19 cellular contexts compared by ENCODE assay signal in the genomic region with DNA sequence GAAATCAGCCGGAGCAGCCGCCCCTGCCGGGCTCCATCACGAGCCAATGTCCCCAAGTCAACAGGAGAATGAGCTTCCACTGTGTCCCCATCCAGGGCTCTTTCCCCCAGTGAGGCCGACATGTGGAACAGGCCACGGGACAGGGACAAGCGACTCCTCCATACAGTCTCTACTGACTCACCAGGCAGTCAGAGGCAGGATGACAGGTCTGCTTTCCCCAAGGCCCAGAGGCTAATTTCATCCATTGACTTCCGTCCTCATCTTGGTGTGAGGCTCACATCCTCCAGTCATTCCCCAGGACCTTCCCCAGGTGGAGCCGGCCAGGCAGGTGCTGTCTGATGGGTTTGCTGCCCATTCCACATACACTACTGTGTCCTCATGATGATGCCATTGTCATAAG. TPM values are rescaled to one million over a fixed set of nuclear protein-coding genes. Genes with fewer than 3 reads are reported as not detected.
A peak's percentile ranks its signal among the peaks of the same experiment; 100 is the strongest.
DNase-seq lines count a peak whose midpoint lies in the region; ATAC-seq and TF ChIP-seq lines count a peak whose summit lies in the region.
"Had no signal": no experiment of that assay in that cellular context is flagged by ENCODE, and none has a peak within 500 bp of the region (broad histone marks: within the 10 kb centered on the region; RNA-seq: fewer than 3 reads in every experiment).

No MANE protein-coding gene starts in this region.

- H3K4me3 ChIP-seq in BLaER1 (no peak overlapping the region), HL-60 (replicated peaks; ENCODE audit: insufficient read depth, low read length) (peak overlapping the region; percentile 38), lower lobe of right lung (peak overlapping the region; percentile 45)
- H3K4me3 ChIP-seq: SK-N-MC had no signal

- intact Hi-C loops in lower lobe of right lung (cut with DNase I) = no loop called here

- DNase-seq in HL-60 (ENCODE audit: low read depth in 1 of 2, low spot score in 1 of 2) (no peak), cerebellar cortex (ENCODE audit: low spot score) (peak; percentile 2), lower lobe of right lung (no peak), NCI-H187 treated with DMSO at 0.1 percent for 48 hours (lab: John Stamatoyannopoulos, UW) (no peak)
- DNase-seq: COR-L47, HCEC 1CT, KG1, NCI-H1048, NCI-H146, NCI-H2081 treated with DMSO at 0.1 percent for 48 hours, NCI-H510A, NCI-H774, Right ventricle myocardium superior had no signal

- TF ChIP-seq CTCF in HL-60 (IDR thresholded peaks at IDR 0.05; ENCODE audit: insufficient read depth, low read length) (no peak), lower lobe of right lung (IDR thresholded peaks at IDR 0.05) (no peak)

- H3K36me3 ChIP-seq in BLaER1 = no peaks in the 10 kb centered on the region
- no peaks in the 10 kb centered on the region for H3K36me3 ChIP-seq in lower lobe of right lung

- H3K9ac ChIP-seq in BLaER1 = no peak overlapping the region

- H3K27ac ChIP-seq in BLaER1 (peak overlapping the region; percentile 49; the same call in 1 of the 2 replicates), HL-60 (replicated peaks) (peak overlapping the region; percentile 74), lower lobe of right lung (peak overlapping the region; percentile 41)
- H3K27ac ChIP-seq: SK-N-MC had no signal

- H3K4me2 ChIP-seq in BLaER1 = peak overlapping the region; percentile 70

- H3K27me3 ChIP-seq in BLaER1 (no peaks in the 10 kb centered on the region), HL-60 (ENCODE audit: insufficient read depth, poor library complexity, severe bottlenecking) (no peaks in the 10 kb centered on the region), lower lobe of right lung (ENCODE audit: low read depth) (no peaks in the 10 kb centered on the region)

- H3K4me1 ChIP-seq in BLaER1 (peaks cover 37% of the 10 kb centered on the region), lower lobe of right lung (peaks cover 6% of the 10 kb centered on the region)

- no peaks in the 10 kb centered on the region for H4K20me1 ChIP-seq in BLaER1

- ATAC-seq in lower lobe of right lung (peak in 1 of 2 donors; percentile 13), GM21360 (IDR thresholded peaks at IDR 0.05; ENCODE audit: unreplicated experiment) (no peak), HG02938 (IDR thresholded peaks at IDR 0.05; ENCODE audit: unreplicated experiment) (no peak), HG03354 (IDR thresholded peaks at IDR 0.05; ENCODE audit: poor library complexity, severe bottlenecking, unreplicated experiment) (no peak)
- ATAC-seq: Panc1 had no signal

- H3K9me3 ChIP-seq in BLaER1 (no peaks in the 10 kb centered on the region), lower lobe of right lung (no peaks in the 10 kb centered on the region)

RNA-seq across cellular contexts. Expression of a gene that starts 3.5 kb away (rescaled TPM):
- total RNA-seq in lower lobe of right lung = 369 TPM
- total RNA-seq: Right ventricle myocardium superior had no signal

RNA-seq across cellular contexts. Expression of a gene that starts 37.5 kb away (rescaled TPM):
- 4.3 TPM for total RNA-seq in lower lobe of right lung
- total RNA-seq: Right ventricle myocardium superior had no signal

RNA-seq across cellular contexts. Expression of a gene that starts 50.4 kb away (rescaled TPM):
- total RNA-seq in lower lobe of right lung = 99.7 TPM
- total RNA-seq: Right ventricle myocardium superior had no signal
